Comparison of ENCODE assay signal across 26 cellular contexts in the genomic region with DNA sequence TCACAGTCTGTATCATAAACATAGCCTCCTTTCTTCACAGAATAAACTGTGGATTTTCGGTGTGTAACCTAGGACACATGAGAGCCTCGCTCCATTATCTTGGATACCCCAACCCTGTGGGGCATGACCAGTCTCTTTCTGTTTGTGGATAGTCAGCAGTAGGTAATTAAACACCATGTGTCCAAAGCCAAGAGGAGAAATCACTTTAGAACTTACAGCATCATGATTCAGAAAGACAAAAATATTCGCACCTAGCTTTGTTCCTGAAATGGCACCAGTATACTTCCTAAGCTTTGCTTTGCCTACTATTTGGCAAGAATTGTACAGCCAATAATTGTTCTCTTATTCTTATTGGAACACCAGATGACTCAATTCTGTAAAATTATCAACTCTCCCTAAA. TPM values are rescaled to one million over a fixed set of nuclear protein-coding genes. Genes with fewer than 3 reads are reported as not detected.
A peak's percentile ranks its signal among the peaks of the same experiment; 100 is the strongest.
DNase-seq lines count a peak whose midpoint lies in the region; ATAC-seq and TF ChIP-seq lines count a peak whose summit lies in the region.
"Had no signal": no experiment of that assay in that cellular context is flagged by ENCODE, and none has a peak within 500 bp of the region (broad histone marks: within the 10 kb centered on the region; RNA-seq: fewer than 3 reads in every experiment).

No MANE protein-coding gene starts in this region.

- no peaks in the 10 kb centered on the region for H3K9me2 ChIP-seq in SK-N-SH

- no peaks in the 10 kb centered on the region for H3K36me3 ChIP-seq in SK-N-SH (replicated peaks in 1 of 2; ENCODE audit: control insufficient read depth in 1 of 2, insufficient read depth in 2 of 2, low read length in 1 of 2)
- H3K36me3 ChIP-seq: gastroesophageal sphincter, HAP-1, upper lobe of left lung had no signal

- peak overlapping the region; percentile 21; the same call in 1 of the 2 replicates for H3K4me2 ChIP-seq in SK-N-SH

- no peak overlapping the region for H2AFZ ChIP-seq in SK-N-SH (ENCODE audit: low read depth)

- DNase-seq in SK-N-SH (no peak), foreskin melanocyte (peak; percentile 39), superior temporal gyrus (ENCODE audit: extremely low spot score) (peak; percentile 42), NCI-H2107 treated with DMSO at 0.1 percent for 48 hours (lab: John Stamatoyannopoulos, UW; ENCODE audit: unreplicated experiment) (no peak)
- DNase-seq in activated naive CD4-positive, alpha-beta T cell treated with anti-CD3 and anti-CD28 coated beads for 36 hours, result no peak
- DNase-seq in activated naive CD4-positive, alpha-beta T cell treated with Interleukin-2 at 50 U/mL for 16 hours, result no peak
- DNase-seq: DND-41; GF-D8; Kasumi-1; MV-4-11; NCI-H1436; NCI-H2081; NCI-H2227 treated with DMSO at 0.1 percent for 48 hours; NCI-H526 treated with DMSO at 0.1 percent for 48 hours; NK-92 treated with Interleukin-12 subunit alpha and Interleukin-12 subunit beta, amount 100 ng/mL, for 24 hours; substantia nigra; upper lobe of left lung had no signal

- H3K4me1 Mint-ChIP-seq in activated naive CD4-positive, alpha-beta T cell treated with anti-CD3 and anti-CD28 coated beads for 36 hours (ENCODE audit: low read depth), result peaks cover 45% of the 10 kb centered on the region

- WGBS in SK-N-SH (ENCODE audit: low lambda C conversion rate), result 88% methylated on average over 3 of the region's 3 CpGs

- no peak for TF ChIP-seq RAD21 in SK-N-SH (IDR thresholded peaks at IDR 0.05; ENCODE audit: low read length)

- TF ChIP-seq CTCF in SK-N-SH (IDR thresholded peaks at IDR 0.05), result no peak

- no peaks in the 10 kb centered on the region for H3K27me3 Mint-ChIP-seq in activated naive CD4-positive, alpha-beta T cell treated with anti-CD3 and anti-CD28 coated beads for 36 hours (ENCODE audit: low read depth)

- no peaks in the 10 kb centered on the region for H3K9me3 Mint-ChIP-seq in activated naive CD4-positive, alpha-beta T cell treated with anti-CD3 and anti-CD28 coated beads for 36 hours
- H3K9me3 Mint-ChIP-seq: T-helper 1 cell treated with Interleukin-12 subunit alpha and Interleukin-12 subunit beta and Interleukin-4 antibody, amounts not matched to agents 30 μg/mL and 1 μg/mL, for 36 hours had no signal

- CTCF ChIA-PET in SK-N-SH (lab: Yijun Ruan, JAX), result interaction anchor here (1.4 to 2.1 kb wide), 4 partner anchors 13 to 249 kb away, joined by 5 to 13 read pairs (median 6); no protein-coding TSS in a partner anchor
- CTCF ChIA-PET in activated naive CD4-positive, alpha-beta T cell treated with anti-CD3 and anti-CD28 coated beads for 36 hours (lab: Charles Lee), result interaction anchor here (0.9 kb wide), 1 partner anchor 13 kb away, joined by 3 read pairs; no protein-coding TSS in a partner anchor

- peaks cover 3% of the 10 kb centered on the region for H3K36me3 Mint-ChIP-seq in activated naive CD4-positive, alpha-beta T cell treated with anti-CD3 and anti-CD28 coated beads for 36 hours (ENCODE audit: low read depth)

- intact Hi-C loops in activated naive CD4-positive, alpha-beta T cell treated with anti-CD3 and anti-CD28 coated beads for 36 hours (cut with micrococcal nuclease), result no loop called here

- H3K27ac Mint-ChIP-seq in activated naive CD4-positive, alpha-beta T cell treated with anti-CD3 and anti-CD28 coated beads for 36 hours, result peak overlapping the region; percentile 65
- H3K27ac Mint-ChIP-seq: T-helper 1 cell treated with Interleukin-12 subunit alpha and Interleukin-12 subunit beta and Interleukin-4 antibody, amounts not matched to agents 30 μg/mL and 1 μg/mL, for 36 hours had no signal

- H3K9me3 ChIP-seq in SK-N-SH, result no peaks in the 10 kb centered on the region
- H3K9me3 ChIP-seq: gastroesophageal sphincter, HAP-1, upper lobe of left lung had no signal

- no peak for ATAC-seq in SK-N-SH treated with all-trans-retinoic acid at 6 μM for 48 hours
- ATAC-seq in HG02970 (IDR thresholded peaks at IDR 0.05; ENCODE audit: low FRiP score, unreplicated experiment), result no peak
- ATAC-seq: gastroesophageal sphincter had no signal

- no peak overlapping the region for H3K27ac ChIP-seq in SK-N-SH (ENCODE audit: low read depth in 2 of 2, low read length in 1 of 2)
- H3K27ac ChIP-seq: 22Rv1, gastroesophageal sphincter, SK-N-MC, upper lobe of left lung had no signal

- H3K9ac ChIP-seq in SK-N-SH, result no peak overlapping the region

- H3K4me3 Mint-ChIP-seq in activated naive CD4-positive, alpha-beta T cell treated with anti-CD3 and anti-CD28 coated beads for 36 hours, result no peak overlapping the region
- H3K4me3 Mint-ChIP-seq: T-helper 1 cell treated with Interleukin-12 subunit alpha and Interleukin-12 subunit beta and Interleukin-4 antibody, amounts not matched to agents 30 μg/mL and 1 μg/mL, for 36 hours had no signal

- H3K79me2 ChIP-seq in SK-N-SH (ENCODE audit: insufficient read depth), result no peaks in the 10 kb centered on the region

- TF ChIP-seq EP300 in SK-N-SH (IDR thresholded peaks at IDR 0.05; ENCODE audit: borderline replicate concordance in 1 of 2, low read depth in 1 of 2, low read length in 1 of 2), result no peak

- peaks cover 6% of the 10 kb centered on the region for H3F3A ChIP-seq in SK-N-SH (replicated peaks; ENCODE audit: insufficient read depth)

- POLR2A ChIA-PET in SK-N-SH (lab: Yijun Ruan, JAX), result no interaction called here

- no peaks in the 10 kb centered on the region for H4K20me1 ChIP-seq in SK-N-SH (ENCODE audit: insufficient read depth)

- no peaks in the 10 kb centered on the region for H3K4me1 ChIP-seq in SK-N-SH (ENCODE audit: control insufficient read depth in 1 of 2, insufficient read depth in 2 of 2, low read depth in 1 of 2, low read length in 1 of 2)
- H3K4me1 ChIP-seq: gastroesophageal sphincter, HAP-1, upper lobe of left lung had no signal

- H3K4me3 ChIP-seq in SK-N-SH (ENCODE audit: low read depth in 2 of 2, low read length in 1 of 2), result no peak overlapping the region
- H3K4me3 ChIP-seq: gastroesophageal sphincter, HAP-1, SK-N-MC, upper lobe of left lung had no signal

- H3K27me3 ChIP-seq in SK-N-SH (ENCODE audit: insufficient read depth), result no peaks in the 10 kb centered on the region
- H3K27me3 ChIP-seq: upper lobe of left lung had no signal

TF ChIP-seq in SK-N-SH, 30 proteins besides CTCF, POLR2A, EP300 and RAD21:
- no peak for TF ChIP-seq RCOR1 (IDR thresholded peaks at IDR 0.05; ENCODE audit: low read length)
- no peak for TF ChIP-seq ELF1 (IDR thresholded peaks at IDR 0.05)
- TF ChIP-seq FOXJ3 (CRISPR knock-in tag; IDR thresholded peaks at IDR 0.05), result no peak
- TF ChIP-seq SIN3A (IDR thresholded peaks at IDR 0.05; ENCODE audit: borderline replicate concordance, low read depth, low read length), result no peak
- TF ChIP-seq RXRA (IDR thresholded peaks at IDR 0.05; ENCODE audit: borderline replicate concordance, low read depth), result no peak
TF ChIP-seq in SK-N-SH: peak in this region for 0.

TF ChIP-seq in SK-N-SH treated with all-trans-retinoic acid at 6 μM for 48 hours, 23 proteins besides CTCF, POLR2A, EP300 and RAD21:
- TF ChIP-seq OSR1 (CRISPR knock-in tag; IDR thresholded peaks at IDR 0.05) (no peak), BACH2 (CRISPR knock-in tag; IDR thresholded peaks at IDR 0.05; ENCODE audit: borderline replicate concordance) (no peak), ZFP30 (CRISPR knock-in tag; IDR thresholded peaks at IDR 0.05) (no peak), ZNF70 (CRISPR knock-in tag; IDR thresholded peaks at IDR 0.05) (no peak), ZFP3 (CRISPR knock-in tag; IDR thresholded peaks at IDR 0.05) (no peak), ARNTL (CRISPR knock-in tag; IDR thresholded peaks at IDR 0.05; ENCODE audit: borderline replicate concordance, low read depth) (no peak), ISL1 (CRISPR knock-in tag; IDR thresholded peaks at IDR 0.05) (no peak), ZC3H10 (CRISPR knock-in tag; IDR thresholded peaks at IDR 0.05) (no peak), TCF4 (CRISPR knock-in tag; IDR thresholded peaks at IDR 0.05; ENCODE audit: borderline replicate concordance) (no peak), SNAI2 (CRISPR knock-in tag; IDR thresholded peaks at IDR 0.05) (no peak)
- TF ChIP-seq, protein P1, sequence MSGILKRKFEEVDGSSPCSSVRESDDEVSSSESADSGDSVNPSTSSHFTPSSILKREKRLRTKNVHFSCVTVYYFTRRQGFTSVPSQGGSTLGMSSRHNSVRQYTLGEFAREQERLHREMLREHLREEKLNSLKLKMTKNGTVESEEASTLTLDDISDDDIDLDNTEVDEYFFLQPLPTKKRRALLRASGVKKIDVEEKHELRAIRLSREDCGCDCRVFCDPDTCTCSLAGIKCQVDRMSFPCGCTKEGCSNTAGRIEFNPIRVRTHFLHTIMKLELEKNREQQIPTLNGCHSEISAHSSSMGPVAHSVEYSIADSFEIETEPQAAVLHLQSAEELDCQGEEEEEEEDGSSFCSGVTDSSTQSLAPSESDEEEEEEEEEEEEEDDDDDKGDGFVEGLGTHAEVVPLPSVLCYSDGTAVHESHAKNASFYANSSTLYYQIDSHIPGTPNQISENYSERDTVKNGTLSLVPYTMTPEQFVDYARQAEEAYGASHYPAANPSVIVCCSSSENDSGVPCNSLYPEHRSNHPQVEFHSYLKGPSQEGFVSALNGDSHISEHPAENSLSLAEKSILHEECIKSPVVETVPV (CRISPR knock-in tag; IDR thresholded peaks at IDR 0.05), result no peak
- TF ChIP-seq, protein P2, sequence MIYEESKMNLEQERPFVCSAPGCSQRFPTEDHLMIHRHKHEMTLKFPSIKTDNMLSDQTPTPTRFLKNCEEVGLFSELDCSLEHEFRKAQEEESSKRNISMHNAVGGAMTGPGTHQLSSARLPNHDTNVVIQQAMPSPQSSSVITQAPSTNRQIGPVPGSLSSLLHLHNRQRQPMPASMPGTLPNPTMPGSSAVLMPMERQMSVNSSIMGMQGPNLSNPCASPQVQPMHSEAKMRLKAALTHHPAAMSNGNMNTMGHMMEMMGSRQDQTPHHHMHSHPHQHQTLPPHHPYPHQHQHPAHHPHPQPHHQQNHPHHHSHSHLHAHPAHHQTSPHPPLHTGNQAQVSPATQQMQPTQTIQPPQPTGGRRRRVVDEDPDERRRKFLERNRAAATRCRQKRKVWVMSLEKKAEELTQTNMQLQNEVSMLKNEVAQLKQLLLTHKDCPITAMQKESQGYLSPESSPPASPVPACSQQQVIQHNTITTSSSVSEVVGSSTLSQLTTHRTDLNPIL (CRISPR knock-in tag; IDR thresholded peaks at IDR 0.05; ENCODE audit: low read depth), result no peak

RNA-seq across cellular contexts. Expression of gene TNFRSF9, which starts 24.2 kb away (rescaled TPM):
- 2.9 and 5.1 TPM in 2 replicates for polyA plus RNA-seq in SK-N-SH (2012; rRNA removed)
- 3.1 and 3.8 TPM in 2 replicates for polyA plus RNA-seq in SK-N-SH (2012; cell fraction: cytosol; rRNA removed)
- 2.1 and 2.8 TPM in 2 replicates for polyA plus RNA-seq in SK-N-SH (2012; cell fraction: nucleus; rRNA removed)
- 10 to 100 TPM; 10.5 to 11.6 TPM for total RNA-seq in activated naive CD4-positive, alpha-beta T cell treated with anti-CD3 and anti-CD28 coated beads for 36 hours
- total RNA-seq: osteocyte had no signal
- polyA plus RNA-seq: neural cell had no signal

RNA-seq across cellular contexts. Expression of gene PARK7, which starts 45.1 kb away (rescaled TPM):
- polyA plus RNA-seq in SK-N-SH (2012; rRNA removed), result 415 and 421 TPM in 2 replicates
- polyA plus RNA-seq in SK-N-SH (2012; cell fraction: cytosol; rRNA removed), result 512 and 679 TPM in 2 replicates
- polyA plus RNA-seq in SK-N-SH (2012; cell fraction: nucleus; rRNA removed), result 70.8 and 126 TPM in 2 replicates
- 100 to 1,000 TPM; 373 to 397 TPM for total RNA-seq in activated naive CD4-positive, alpha-beta T cell treated with anti-CD3 and anti-CD28 coated beads for 36 hours

Comparison
In these comparisons a context has a peak if more than half of its experiments do, and no peak if none do; other contexts are left out.
1. DNase-seq: peak in foreskin melanocyte (single experiment) and superior temporal gyrus (single experiment); none in SK-N-SH (single experiment), activated naive CD4-positive, alpha-beta T cell treated with anti-CD3 and anti-CD28 coated beads for 36 hours (single experiment), activated naive CD4-positive, alpha-beta T cell treated with Interleukin-2 at 50 U/mL for 16 hours (single experiment) and NCI-H2107 treated with DMSO at 0.1 percent for 48 hours (single experiment).